Comparison of ENCODE assay signal across 17 cellular contexts in the genomic region with DNA sequence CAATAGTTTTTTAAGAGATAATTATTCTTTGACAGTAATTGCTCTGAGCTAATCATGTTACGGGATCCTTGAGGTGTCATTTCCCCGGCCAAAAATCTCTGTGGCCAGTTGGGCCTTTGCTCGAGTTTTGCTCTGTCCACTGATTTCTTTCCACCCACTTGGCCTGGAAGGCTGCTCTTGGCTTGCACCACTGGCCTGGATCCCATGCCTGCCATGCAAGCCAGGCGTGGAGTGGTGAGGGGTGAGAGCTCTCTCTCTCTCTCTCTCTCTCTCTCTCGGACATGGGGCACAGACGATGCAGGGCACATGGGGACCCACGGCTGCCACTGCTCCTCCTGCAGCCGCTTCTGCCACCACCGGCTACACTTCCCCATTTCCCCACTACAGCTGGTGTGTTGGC.
DNase-seq lines count a peak whose midpoint lies in the region; ATAC-seq, FAIRE-seq and TF ChIP-seq lines count a peak whose summit lies in the region.
"Had no signal": no experiment of that assay in that cellular context is flagged by ENCODE, and none has a peak within 500 bp of the region (broad histone marks: within the 10 kb centered on the region; RNA-seq: fewer than 3 reads in every experiment).

No MANE protein-coding gene starts in this region.

- no peak overlapping the region for H3K27ac ChIP-seq in right cardiac atrium (ENCODE audit: low read length)
- H3K27ac ChIP-seq in H1 (ENCODE audit: low read depth, low read length), result no peak overlapping the region
- H3K27ac ChIP-seq in trophoblast cell (ENCODE audit: low read depth, low read length), result no peak overlapping the region
- H3K27ac ChIP-seq: BLaER1 treated with 17β-estradiol and CSF1 and Interleukin-3, amounts not matched to agents 10 nM and 100 nM had no signal

- H3K4ac ChIP-seq in H1 (replicated peaks; ENCODE audit: insufficient read length, low read depth, low read length), result no peak overlapping the region
- no peak overlapping the region for H3K4ac ChIP-seq in trophoblast cell (ENCODE audit: low read depth, low read length)

- H4K8ac ChIP-seq in H1 (ENCODE audit: extremely low read depth, insufficient read depth, low read length) (peak overlapping the region; percentile 68; the same call in 1 of the 2 replicates), trophoblast cell (ENCODE audit: low read depth, low read length) (no peak overlapping the region)

- H3K18ac ChIP-seq in H1 (ENCODE audit: extremely low read depth, low read length), result peak overlapping the region; percentile 38; the same call in 1 of the 2 replicates
- no peak overlapping the region for H3K18ac ChIP-seq in trophoblast cell (ENCODE audit: low read length)

- CTCF ChIA-PET in H1 (lab: Charles Lee; ENCODE audit: partially characterized antibody), result no interaction called here

- no peaks in the 10 kb centered on the region; the same call in 1 of the 2 replicates for H3K23me2 ChIP-seq in H1 (ENCODE audit: low read depth, low read length)

- no peak for TF ChIP-seq EP300 in H1 (IDR thresholded peaks at IDR 0.05; ENCODE audit: borderline replicate concordance in 1 of 2, low read depth in 2 of 2, low read length in 2 of 2)

- no peak overlapping the region for H3K23ac ChIP-seq in H1 (ENCODE audit: insufficient read length)
- H3K23ac ChIP-seq in trophoblast cell (ENCODE audit: low read length), result no peak overlapping the region

- no peak overlapping the region for H3K9ac ChIP-seq in H1 (replicated peaks in 1 of 4; ENCODE audit: extremely low read depth in 1 of 4, low read depth in 3 of 4, low read length in 3 of 4)
- no peak overlapping the region for H3K9ac ChIP-seq in trophoblast cell (ENCODE audit: low read length)
- H3K9ac ChIP-seq: BLaER1 treated with 17β-estradiol and CSF1 and Interleukin-3, amounts not matched to agents 10 nM and 100 nM had no signal

- H3K4me3 ChIP-seq in right cardiac atrium (ENCODE audit: low read length) (no peak overlapping the region), H1 (ENCODE audit: extremely low read depth in 1 of 4, insufficient read depth in 2 of 4, low read depth in 3 of 4, low read length in 4 of 4) (no peak overlapping the region), trophoblast cell (ENCODE audit: low read depth, low read length) (no peak overlapping the region)
- H3K4me3 ChIP-seq: BLaER1 treated with 17β-estradiol and CSF1 and Interleukin-3, amounts not matched to agents 10 nM and 100 nM; GM12878; HAP-1 had no signal

- no peak overlapping the region for H3K56ac ChIP-seq in H1 (replicated peaks; ENCODE audit: insufficient read length, low read depth, low read length)

- DNase-seq in right cardiac atrium (peak in 2 of 3 donors; percentile 7 to 28), cardiac septum (ENCODE audit: low spot score) (no peak), H1 (ENCODE audit: low read depth in 1 of 2, low spot score in 2 of 2) (no peak), medulla oblongata (ENCODE audit: extremely low spot score) (peak; percentile 30), sciatic nerve (ENCODE audit: low spot score) (no peak), NCI-H146 (lab: John Stamatoyannopoulos, UW) (no peak), trophoblast cell (no peak), NCI-H82 (lab: John Stamatoyannopoulos, UW) (no peak)
- DNase-seq: 8988T; CD8-positive, alpha-beta T cell; DMS 273 treated with DMSO at 0.1 percent for 48 hours; DMS53; DND-41; EL had no signal

- WGBS in right cardiac atrium, result 86% methylated on average over 9 of the region's 9 CpGs
- 99% methylated on average over 9 of the region's 9 CpGs; no CpG with 5 or more reads in 1 of the 2 experiments for WGBS in H1 (ENCODE audit: extremely low coverage in 1 of 2, insufficient coverage in 1 of 2, insufficient read length in 1 of 2, insufficient replicate concordance in 2 of 2, low coverage in 1 of 2, low lambda C conversion rate in 2 of 2, missing lambda C conversion rate in 1 of 2), 2 experiments
- WGBS in trophoblast cell (ENCODE audit: extremely low coverage, insufficient coverage, insufficient read length), result no CpG with 5 or more reads among the region's 9 CpGs

- no peak for TF ChIP-seq POLR2A in H1 (IDR thresholded peaks at IDR 0.05; ENCODE audit: control extremely low read depth in 1 of 2, low read depth in 2 of 2, low read length in 2 of 2)

- H3K79me1 ChIP-seq in H1 (ENCODE audit: low read depth, low read length) (no peaks in the 10 kb centered on the region), trophoblast cell (ENCODE audit: low read length) (no peaks in the 10 kb centered on the region)

- POLR2A ChIA-PET in H1 (lab: Charles Lee; ENCODE audit: partially characterized antibody), result no interaction called here

- no peak for FAIRE-seq in H1 (lab: Jason Lieb, UNC)
- FAIRE-seq: GM12878 had no signal

- H3K9me3 ChIP-seq in right cardiac atrium (ENCODE audit: control insufficient read depth, low read length), result no peaks in the 10 kb centered on the region
- H3K9me3 ChIP-seq in H1 (ENCODE audit: insufficient read depth in 2 of 2, low read depth in 1 of 2, low read length in 1 of 2), result peaks cover 8 to 11% of the 10 kb centered on the region in 2 experiments; a peak in 3 of 4 replicates
- H3K9me3 ChIP-seq in trophoblast cell (ENCODE audit: insufficient read depth, low read depth, low read length), result no peaks in the 10 kb centered on the region
- H3K9me3 ChIP-seq: BLaER1 treated with 17β-estradiol and CSF1 and Interleukin-3, amounts not matched to agents 10 nM and 100 nM; HAP-1 had no signal

- H2BK5ac ChIP-seq in H1 (ENCODE audit: low read depth, low read length) (no peak overlapping the region), trophoblast cell (ENCODE audit: low read depth, low read length, poor library complexity) (no peak overlapping the region)

- no peak for TF ChIP-seq RAD21 in H1 (IDR thresholded peaks at IDR 0.05 in 1 of 2, conservative IDR thresholded peaks at IDR 0.05 in 1 of 2; ENCODE audit: low read depth in 2 of 2, low read length in 2 of 2)

- H3K4me2 ChIP-seq in H1 (ENCODE audit: insufficient read depth in 1 of 2, low read depth in 2 of 2, low read length in 2 of 2), result no peak overlapping the region
- H3K4me2 ChIP-seq in trophoblast cell (ENCODE audit: low read length), result no peak overlapping the region
- H3K4me2 ChIP-seq: BLaER1 treated with 17β-estradiol and CSF1 and Interleukin-3, amounts not matched to agents 10 nM and 100 nM had no signal

- H3K4me1 ChIP-seq in right cardiac atrium (ENCODE audit: control insufficient read depth, insufficient read depth, low read length), result no peaks in the 10 kb centered on the region
- H3K4me1 ChIP-seq in H1 (replicated peaks in 1 of 4; ENCODE audit: control insufficient read depth in 3 of 4, insufficient read depth in 4 of 4, low read length in 3 of 4), result no peaks in the 10 kb centered on the region; a peak in 1 of 7 replicates
- H3K4me1 ChIP-seq in trophoblast cell (ENCODE audit: control insufficient read depth in 1 of 2, insufficient read depth in 2 of 2, low read length in 2 of 2), result no peaks in the 10 kb centered on the region
- H3K4me1 ChIP-seq: BLaER1 treated with 17β-estradiol and CSF1 and Interleukin-3, amounts not matched to agents 10 nM and 100 nM; HAP-1 had no signal

- H2AK5ac ChIP-seq in H1 (ENCODE audit: low read depth, low read length) (no peak overlapping the region; the same call in 1 of the 2 replicates), trophoblast cell (ENCODE audit: low read length) (no peak overlapping the region)

- H3K14ac ChIP-seq in H1 (ENCODE audit: insufficient read length), result no peak overlapping the region
- no peak overlapping the region for H3K14ac ChIP-seq in trophoblast cell (ENCODE audit: low read length)

- H2AFZ ChIP-seq in H1 (ENCODE audit: low read length), result no peak overlapping the region; the same call in 1 of the 2 replicates
- H2AFZ ChIP-seq in trophoblast cell (ENCODE audit: insufficient read depth, low read length, poor library complexity), result no peak overlapping the region

- H3K79me2 ChIP-seq in H1 (ENCODE audit: control insufficient read depth in 1 of 2, insufficient read depth in 2 of 2, low read length in 2 of 2) (no peaks in the 10 kb centered on the region), trophoblast cell (ENCODE audit: control insufficient read depth, insufficient read depth, low read length, poor library complexity) (no peaks in the 10 kb centered on the region)

- H4K20me1 ChIP-seq in H1 (replicated peaks in 1 of 2; ENCODE audit: control insufficient read depth in 1 of 2, insufficient read depth in 2 of 2, low read length in 2 of 2), result no peaks in the 10 kb centered on the region
- H4K20me1 ChIP-seq: BLaER1 treated with 17β-estradiol and CSF1 and Interleukin-3, amounts not matched to agents 10 nM and 100 nM had no signal

- no peak overlapping the region; the same call in 1 of the 2 replicates for H2BK15ac ChIP-seq in H1 (ENCODE audit: low read length)

- no peaks in the 10 kb centered on the region for H3K27me3 ChIP-seq in right cardiac atrium (ENCODE audit: control insufficient read depth, insufficient read depth)
- no peaks in the 10 kb centered on the region for H3K27me3 ChIP-seq in H1 (replicated peaks in 1 of 4; ENCODE audit: control insufficient read depth in 3 of 4, extremely low read depth in 1 of 4, insufficient read depth in 3 of 4, low read length in 3 of 4)
- H3K27me3 ChIP-seq in trophoblast cell (ENCODE audit: insufficient read depth, low read length), result no peaks in the 10 kb centered on the region
- H3K27me3 ChIP-seq: BLaER1 treated with 17β-estradiol and CSF1 and Interleukin-3, amounts not matched to agents 10 nM and 100 nM had no signal

- peak overlapping the region; percentile 66; the same call in 1 of the 2 replicates for H2BK20ac ChIP-seq in H1 (ENCODE audit: low read length)

- H4K5ac ChIP-seq in H1 (ENCODE audit: insufficient read length, low read depth, low read length), result no peak overlapping the region

- H4K91ac ChIP-seq in H1 (replicated peaks; ENCODE audit: insufficient read length, low read length) (peak overlapping the region; percentile 34), trophoblast cell (ENCODE audit: low read depth, low read length) (no peak overlapping the region)

- intact Hi-C loops in right cardiac atrium (cut with DNase I) (no loop called here), cardiac septum (cut with DNase I) (no loop called here), sciatic nerve (cut with DNase I) (no loop called here)

- H2BK120ac ChIP-seq in H1 (replicated peaks; ENCODE audit: low read depth, low read length) (no peak overlapping the region), trophoblast cell (ENCODE audit: insufficient read depth, low read length, poor library complexity) (no peak overlapping the region)

- TF ChIP-seq CTCF in H1 (IDR thresholded peaks at IDR 0.05; ENCODE audit: control extremely low read depth in 1 of 3, insufficient read depth in 1 of 3, low read depth in 1 of 3, low read length in 3 of 3), result no peak

- ATAC-seq in right cardiac atrium (peak in 1 of 2 donors; percentile 24), sciatic nerve (peak; percentile 50)
- ATAC-seq: CD8-positive, alpha-beta T cell; GM12878 had no signal

- H4K12ac ChIP-seq in trophoblast cell (ENCODE audit: low read depth, low read length), result no peak overlapping the region

- no peaks in the 10 kb centered on the region; a peak in 2 of 8 replicates for H3K36me3 ChIP-seq in H1 (ENCODE audit: control insufficient read depth in 2 of 4, insufficient read depth in 4 of 4, low read length in 3 of 4)
- no peaks in the 10 kb centered on the region for H3K36me3 ChIP-seq in trophoblast cell (ENCODE audit: control insufficient read depth in 1 of 2, insufficient read depth in 2 of 2, low read length in 2 of 2)
- H3K36me3 ChIP-seq: BLaER1 treated with 17β-estradiol and CSF1 and Interleukin-3, amounts not matched to agents 10 nM and 100 nM; HAP-1 had no signal

- H2BK12ac ChIP-seq in H1 (ENCODE audit: low read depth, low read length), result peak overlapping the region; percentile 88; the same call in 1 of the 2 replicates
- H2BK12ac ChIP-seq in trophoblast cell (ENCODE audit: low read length), result no peak overlapping the region

Comparison
In these comparisons a context has a peak if more than half of its experiments do, and no peak if none do; other contexts are left out.
1. DNase-seq: peak in right cardiac atrium (2 of 3) and medulla oblongata (single experiment); none in cardiac septum (single experiment), H1 (0 of 2), sciatic nerve (single experiment), NCI-H146 (single experiment), trophoblast cell (0 of 2) and NCI-H82 (single experiment).